Comparison of ENCODE assay signal across 24 cellular contexts in genomic region chr9:96509848-96510247, GRCh38. TPM values are rescaled to one million over a fixed set of nuclear protein-coding genes. Genes with fewer than 3 reads are reported as not detected.
DNase-seq lines count a peak whose midpoint lies in the region; ATAC-seq and TF ChIP-seq lines count a peak whose summit lies in the region.
"Had no signal": no experiment of that assay in that cellular context is flagged by ENCODE, and none has a peak within 500 bp of the region (broad histone marks: within the 10 kb centered on the region; RNA-seq: fewer than 3 reads in every experiment).

No MANE protein-coding gene starts in this region.

- 76% methylated on average over 2 of the region's 2 CpGs for WGBS in esophagus muscularis mucosa

- no peak for TF ChIP-seq POLR2A in esophagus muscularis mucosa (IDR thresholded peaks at IDR 0.05; ENCODE audit: low read depth)

- H3K27me3 Mint-ChIP-seq in activated naive CD4-positive, alpha-beta T cell treated with anti-CD3 and anti-CD28 coated beads, Interleukin-2, amount 10 ng/mL, durations not matched to agents 7 days and 5 days: no peaks in the 10 kb centered on the region
- no peaks in the 10 kb centered on the region for H3K27me3 Mint-ChIP-seq in WTC11 (ENCODE audit: low read depth)
- no peaks in the 10 kb centered on the region for H3K27me3 Mint-ChIP-seq in progenitor cell of endocrine pancreas
- H3K27me3 Mint-ChIP-seq: activated B cell treated with CpG ODN at 0.5 μM for 24 hours, IgD-negative memory B cell had no signal

- H3K27ac ChIP-seq in esophagus muscularis mucosa (replicated peaks in 1 of 4): no peak overlapping the region
- H3K27ac ChIP-seq in temporal lobe (ENCODE audit: low read depth, low read length): peak overlapping the region; percentile 82
- H3K27ac ChIP-seq: HL-60, pancreas, suprapubic skin had no signal

- CTCF ChIA-PET in activated naive CD4-positive, alpha-beta T cell treated with anti-CD3 and anti-CD28 coated beads, Interleukin-2, amount 10 ng/mL, durations not matched to agents 7 days and 5 days (lab: Charles Lee): no interaction called here
- CTCF ChIA-PET in WTC11 (lab: Charles Lee): interaction anchor here (1.3 kb wide), 1 partner anchor 68 kb away, joined by 6 read pairs; no protein-coding TSS in a partner anchor

- DNase-seq in activated naive CD4-positive, alpha-beta T cell treated with anti-CD3 and anti-CD28 coated beads, Interleukin-2, amount 10 ng/mL, durations not matched to agents 7 days and 5 days: no peak
- no peak for DNase-seq in activated naive CD4-positive, alpha-beta T cell treated with Interleukin-2 at 50 U/mL for 16 hours
- DNase-seq in WTC11 (ENCODE audit: low spot score) (no peak), esophagus muscularis mucosa (ENCODE audit: extremely low spot score) (peak; percentile 45), OCI-M1 (lab: John Stamatoyannopoulos, UW) (no peak), progenitor cell of endocrine pancreas (ENCODE audit: low spot score, unreplicated experiment) (no peak)
- no peak for DNase-seq in stimulated activated naive CD4-positive, alpha-beta T cell (lab: John Stamatoyannopoulos, UW)
- DNase-seq: 8988T; activated B cell treated with CpG ODN at 0.5 μM for 24 hours; activated CD4-positive, alpha-beta T cell treated with anti-CD3 and anti-CD28 coated beads, Interleukin-2, amount 50 U/mL, for 4 hours; activated naive CD4-positive, alpha-beta T cell treated with anti-CD3 and anti-CD28 coated beads for 36 hours; activated T-cell treated with anti-CD3 and anti-CD28 coated beads, Interleukin-2, amount 50 U/mL, for 72 hours; NCI-H1092 treated with DMSO at 0.1 percent for 48 hours; NCI-H187 treated with DMSO at 0.1 percent for 48 hours; NCI-H69; nephron progenitor cell; pancreas; stimulated activated CD4-positive, alpha-beta T cell treated with anti-CD3 and anti-CD28 coated beads, Interleukin-4, amount 100 ng/mL, for 24 hours; T1000 had no signal

- intact Hi-C loops in esophagus muscularis mucosa (cut with DNase I): no loop called here

- peak overlapping the region; percentile 60 for H3K27ac Mint-ChIP-seq in activated naive CD4-positive, alpha-beta T cell treated with anti-CD3 and anti-CD28 coated beads, Interleukin-2, amount 10 ng/mL, durations not matched to agents 7 days and 5 days
- peak overlapping the region; percentile 87 for H3K27ac Mint-ChIP-seq in WTC11
- no peak overlapping the region for H3K27ac Mint-ChIP-seq in progenitor cell of endocrine pancreas
- H3K27ac Mint-ChIP-seq: activated B cell treated with CpG ODN at 0.5 μM for 24 hours; activated naive CD4-positive, alpha-beta T cell treated with anti-CD3 and anti-CD28 coated beads for 36 hours; activated T-cell treated with anti-CD3 and anti-CD28 coated beads, Interleukin-2, amount 50 U/mL, for 72 hours; IgD-negative memory B cell; nephron progenitor cell; stimulated activated effector memory CD8-positive, alpha-beta T cell treated with anti-CD3 and anti-CD28 coated beads, Interleukin-12 subunit alpha, Interleukin-12 subunit beta, amount 100 ng/mL, for 72 hours had no signal

- peaks cover 4% of the 10 kb centered on the region for H3K4me1 Mint-ChIP-seq in activated naive CD4-positive, alpha-beta T cell treated with anti-CD3 and anti-CD28 coated beads, Interleukin-2, amount 10 ng/mL, durations not matched to agents 7 days and 5 days
- H3K4me1 Mint-ChIP-seq in WTC11 (peaks cover 12% of the 10 kb centered on the region), progenitor cell of endocrine pancreas (ENCODE audit: low read depth) (no peaks in the 10 kb centered on the region)
- H3K4me1 Mint-ChIP-seq: activated B cell treated with CpG ODN at 0.5 μM for 24 hours; IgD-negative memory B cell; nephron progenitor cell; stimulated activated effector memory CD8-positive, alpha-beta T cell treated with anti-CD3 and anti-CD28 coated beads, Interleukin-12 subunit alpha, Interleukin-12 subunit beta, amount 100 ng/mL, for 72 hours had no signal

- TF ChIP-seq CTCF in WTC11 (IDR thresholded peaks at IDR 0.05) (no peak), esophagus muscularis mucosa (IDR thresholded peaks at IDR 0.05) (no peak), progenitor cell of endocrine pancreas (IDR thresholded peaks at IDR 0.05; ENCODE audit: unreplicated experiment) (no peak)

- no peaks in the 10 kb centered on the region for H3K9me3 Mint-ChIP-seq in activated naive CD4-positive, alpha-beta T cell treated with anti-CD3 and anti-CD28 coated beads, Interleukin-2, amount 10 ng/mL, durations not matched to agents 7 days and 5 days
- H3K9me3 Mint-ChIP-seq in WTC11: no peaks in the 10 kb centered on the region; the same call in 1 of the 2 replicates
- H3K9me3 Mint-ChIP-seq in progenitor cell of endocrine pancreas (ENCODE audit: low read depth): no peaks in the 10 kb centered on the region
- H3K9me3 Mint-ChIP-seq: activated B cell treated with CpG ODN at 0.5 μM for 24 hours; activated naive CD4-positive, alpha-beta T cell treated with anti-CD3 and anti-CD28 coated beads for 36 hours; activated T-cell treated with anti-CD3 and anti-CD28 coated beads, Interleukin-2, amount 50 U/mL, for 72 hours; IgD-negative memory B cell; nephron progenitor cell; stimulated activated effector memory CD8-positive, alpha-beta T cell treated with anti-CD3 and anti-CD28 coated beads, Interleukin-12 subunit alpha, Interleukin-12 subunit beta, amount 100 ng/mL, for 72 hours had no signal

- no peak overlapping the region for H3K4me3 Mint-ChIP-seq in activated naive CD4-positive, alpha-beta T cell treated with anti-CD3 and anti-CD28 coated beads, Interleukin-2, amount 10 ng/mL, durations not matched to agents 7 days and 5 days
- H3K4me3 Mint-ChIP-seq in WTC11 (no peak overlapping the region), progenitor cell of endocrine pancreas (ENCODE audit: low read depth) (no peak overlapping the region)
- H3K4me3 Mint-ChIP-seq: activated B cell treated with CpG ODN at 0.5 μM for 24 hours; activated naive CD4-positive, alpha-beta T cell treated with anti-CD3 and anti-CD28 coated beads for 36 hours; activated T-cell treated with anti-CD3 and anti-CD28 coated beads, Interleukin-2, amount 50 U/mL, for 72 hours; IgD-negative memory B cell; nephron progenitor cell; stimulated activated effector memory CD8-positive, alpha-beta T cell treated with anti-CD3 and anti-CD28 coated beads, Interleukin-12 subunit alpha, Interleukin-12 subunit beta, amount 100 ng/mL, for 72 hours had no signal

- peaks cover 6 to 34% (median 13%) of the 10 kb centered on the region in 4 donors for H3K4me1 ChIP-seq in esophagus muscularis mucosa
- H3K4me1 ChIP-seq: pancreas had no signal

- POLR2A ChIA-PET in WTC11 (lab: Charles Lee): interaction anchor here (0.6 to 0.7 kb wide), 2 partner anchors 32 to 1461 kb away, joined by 3 to 5 read pairs; no protein-coding TSS in a partner anchor

- H3K9me3 ChIP-seq in esophagus muscularis mucosa: no peaks in the 10 kb centered on the region
- H3K9me3 ChIP-seq: pancreas, suprapubic skin had no signal

- no peaks in the 10 kb centered on the region for H3K36me3 Mint-ChIP-seq in activated naive CD4-positive, alpha-beta T cell treated with anti-CD3 and anti-CD28 coated beads, Interleukin-2, amount 10 ng/mL, durations not matched to agents 7 days and 5 days
- H3K36me3 Mint-ChIP-seq in WTC11 (peaks cover 45% of the 10 kb centered on the region), progenitor cell of endocrine pancreas (ENCODE audit: insufficient read depth) (peaks cover 12% of the 10 kb centered on the region)
- H3K36me3 Mint-ChIP-seq: stimulated activated effector memory CD8-positive, alpha-beta T cell treated with anti-CD3 and anti-CD28 coated beads, Interleukin-12 subunit alpha, Interleukin-12 subunit beta, amount 100 ng/mL, for 72 hours had no signal

- no peak for TF ChIP-seq EP300 in esophagus muscularis mucosa (IDR thresholded peaks at IDR 0.05)

- no peaks in the 10 kb centered on the region for H3K27me3 ChIP-seq in esophagus muscularis mucosa
- H3K27me3 ChIP-seq: pancreas, suprapubic skin had no signal

- no peak for ATAC-seq in WTC11
- ATAC-seq: activated T-cell treated with anti-CD3 and anti-CD28 coated beads, Interleukin-2, amount 50 U/mL, for 72 hours; pancreas; stimulated activated effector memory CD8-positive, alpha-beta T cell treated with anti-CD3 and anti-CD28 coated beads, Interleukin-12 subunit alpha, Interleukin-12 subunit beta, amount 100 ng/mL, for 72 hours had no signal

- H3K4me3 ChIP-seq in esophagus muscularis mucosa: no peak overlapping the region
- H3K4me3 ChIP-seq: pancreas, suprapubic skin had no signal

- H3K36me3 ChIP-seq in esophagus muscularis mucosa: peaks cover 0 to 47% (median 17%) of the 10 kb centered on the region in 4 donors

TF ChIP-seq in WTC11, 78 proteins besides CTCF, POLR2A, EP300 and RAD21:
- TF ChIP-seq NR3C1 (CRISPR knock-in tag; conservative IDR thresholded peaks at IDR 0.05; ENCODE audit: low read depth): no peak
- no peak for TF ChIP-seq USF2 (CRISPR knock-in tag; IDR thresholded peaks at IDR 0.05)
- no peak for TF ChIP-seq ZNF423 (CRISPR knock-in tag; IDR thresholded peaks at IDR 0.05)
- TF ChIP-seq E2F5 (CRISPR knock-in tag; IDR thresholded peaks at IDR 0.05): no peak
- TF ChIP-seq GRHL2 (CRISPR knock-in tag; IDR thresholded peaks at IDR 0.05; ENCODE audit: insufficient replicate concordance, severe bottlenecking): no peak
- TF ChIP-seq SOX15 (CRISPR knock-in tag; IDR thresholded peaks at IDR 0.05): no peak
- no peak for TF ChIP-seq SP1 (CRISPR knock-in tag; conservative IDR thresholded peaks at IDR 0.05)

RNA-seq across cellular contexts. Expression of gene HABP4, which starts 59.9 kb away (rescaled TPM):
- total RNA-seq in WTC11 (2021): 9.8 to 11.0 TPM (median 10.1 TPM) in 3 replicates
- total RNA-seq in esophagus muscularis mucosa: 10 to 100 TPM; 38.4 to 97.2 (median 54.2) TPM
- 13.0 TPM for total RNA-seq in temporal lobe
- 15.5 and 17.7 TPM in 2 replicates for total RNA-seq in progenitor cell of endocrine pancreas
